In the genomic region with DNA sequence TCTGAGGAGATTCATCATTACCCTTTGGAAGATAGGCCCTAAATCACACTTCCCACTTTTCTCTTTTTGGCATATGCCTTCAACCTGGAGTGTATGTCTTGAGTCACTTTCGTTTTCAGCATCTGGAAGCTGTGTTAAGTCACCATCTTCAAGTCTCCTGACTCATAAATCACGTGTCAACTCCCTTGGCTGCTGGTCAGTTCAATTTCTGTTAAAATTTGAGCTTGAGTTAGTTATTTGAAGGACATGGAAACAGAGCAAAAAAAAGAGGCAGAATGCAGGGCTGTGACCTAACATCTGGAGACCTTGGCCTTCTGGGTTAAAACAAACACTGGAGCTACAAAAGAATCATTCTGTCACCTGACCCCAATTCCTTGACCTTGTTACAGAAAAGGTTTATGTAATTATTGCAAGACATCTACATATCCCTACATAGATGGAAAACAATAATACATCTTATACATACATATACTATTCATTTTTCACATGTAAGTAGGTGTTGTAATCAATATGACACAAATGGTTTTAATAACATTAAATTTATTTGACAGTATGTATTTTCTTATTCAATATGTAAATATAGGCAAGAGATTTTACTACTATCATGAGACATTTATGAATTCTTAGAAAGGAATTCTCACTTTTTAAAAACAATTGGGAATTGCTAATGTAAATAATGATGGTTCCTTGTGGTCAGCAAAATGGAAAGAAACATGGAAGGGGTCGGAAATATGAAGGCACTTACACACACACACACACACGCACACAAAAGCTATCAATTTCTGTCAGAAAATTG, we compare ENCODE assay signal across 1 cellular context.
A peak's percentile ranks its signal among the peaks of the same experiment; 100 is the strongest.
TF ChIP-seq lines count a peak whose summit lies in the region.

No MANE protein-coding gene starts in this region.

TF ChIP-seq in HepG2, 621 proteins besides CTCF, POLR2A, EP300 and RAD21 (continued from another document and continues in another):
- TF ChIP-seq, protein P1, sequence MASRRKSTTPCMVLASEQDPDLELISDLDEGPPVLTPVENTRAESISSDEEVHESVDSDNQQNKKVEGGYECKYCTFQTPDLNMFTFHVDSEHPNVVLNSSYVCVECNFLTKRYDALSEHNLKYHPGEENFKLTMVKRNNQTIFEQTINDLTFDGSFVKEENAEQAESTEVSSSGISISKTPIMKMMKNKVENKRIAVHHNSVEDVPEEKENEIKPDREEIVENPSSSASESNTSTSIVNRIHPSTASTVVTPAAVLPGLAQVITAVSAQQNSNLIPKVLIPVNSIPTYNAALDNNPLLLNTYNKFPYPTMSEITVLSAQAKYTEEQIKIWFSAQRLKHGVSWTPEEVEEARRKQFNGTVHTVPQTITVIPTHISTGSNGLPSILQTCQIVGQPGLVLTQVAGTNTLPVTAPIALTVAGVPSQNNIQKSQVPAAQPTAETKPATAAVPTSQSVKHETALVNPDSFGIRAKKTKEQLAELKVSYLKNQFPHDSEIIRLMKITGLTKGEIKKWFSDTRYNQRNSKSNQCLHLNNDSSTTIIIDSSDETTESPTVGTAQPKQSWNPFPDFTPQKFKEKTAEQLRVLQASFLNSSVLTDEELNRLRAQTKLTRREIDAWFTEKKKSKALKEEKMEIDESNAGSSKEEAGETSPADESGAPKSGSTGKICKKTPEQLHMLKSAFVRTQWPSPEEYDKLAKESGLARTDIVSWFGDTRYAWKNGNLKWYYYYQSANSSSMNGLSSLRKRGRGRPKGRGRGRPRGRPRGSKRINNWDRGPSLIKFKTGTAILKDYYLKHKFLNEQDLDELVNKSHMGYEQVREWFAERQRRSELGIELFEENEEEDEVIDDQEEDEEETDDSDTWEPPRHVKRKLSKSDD (CRISPR knock-in tag; IDR thresholded peaks at IDR 0.05; ENCODE audit: low read depth): 0 out of 2 replicates have a peak, but pooled peaks have one; percentile 56
- TF ChIP-seq DPF2 (CRISPR knock-in tag; IDR thresholded peaks at IDR 0.05; ENCODE audit: borderline replicate concordance, low read depth) (peak; percentile 59; the same call in 1 of the 2 replicates), SETDB1 (CRISPR knock-in tag; IDR thresholded peaks at IDR 0.05; ENCODE audit: borderline replicate concordance) (no peak), ZMYM4 (CRISPR knock-in tag; IDR thresholded peaks at IDR 0.05) (peak; percentile 89), MED1 (CRISPR knock-in tag; IDR thresholded peaks at IDR 0.05) (peak; percentile 93), SMAD3 (CRISPR knock-in tag; IDR thresholded peaks at IDR 0.05) (peak; percentile 81), ZNF3 (CRISPR knock-in tag; IDR thresholded peaks at IDR 0.05) (no peak), ZBTB20 (CRISPR knock-in tag; IDR thresholded peaks at IDR 0.05; ENCODE audit: borderline replicate concordance, low read depth) (no peak), NFATC3 (CRISPR knock-in tag; IDR thresholded peaks at IDR 0.05) (no peak), ZFP36L2 (CRISPR knock-in tag; IDR thresholded peaks at IDR 0.05) (no peak), ZFP90 (CRISPR knock-in tag; IDR thresholded peaks at IDR 0.05; ENCODE audit: borderline replicate concordance) (no peak; the same call in 1 of the 2 replicates), GATA4 (IDR thresholded peaks at IDR 0.05; ENCODE audit: borderline replicate concordance, low read depth) (peak; percentile 75; the same call in 1 of the 2 replicates), FIP1L1 (IDR thresholded peaks at IDR 0.05; ENCODE audit: borderline replicate concordance, insufficient read depth, low read depth, low read length) (no peak), ARNT (IDR thresholded peaks at IDR 0.05) (no peak), SOX13 (IDR thresholded peaks at IDR 0.05) (peak; percentile 78), SOX13 (CRISPR knock-in tag; conservative IDR thresholded peaks at IDR 0.05 in 1 of 2, IDR thresholded peaks at IDR 0.05 in 1 of 2) (peak in 1 of 2 experiments; percentile 97; a peak in 2 of 4 replicates), ZFP36L1 (CRISPR knock-in tag; IDR thresholded peaks at IDR 0.05) (0 out of 2 replicates have a peak, but pooled peaks have one; percentile 68), RFXANK (CRISPR knock-in tag; IDR thresholded peaks at IDR 0.05) (no peak), ZNF34 (CRISPR knock-in tag; IDR thresholded peaks at IDR 0.05; ENCODE audit: borderline replicate concordance) (no peak), ZNF232 (CRISPR knock-in tag; IDR thresholded peaks at IDR 0.05; ENCODE audit: borderline replicate concordance) (no peak), ZNF431 (CRISPR knock-in tag; IDR thresholded peaks at IDR 0.05; ENCODE audit: borderline replicate concordance, low read depth) (no peak; the same call in 1 of the 2 replicates)
- TF ChIP-seq, protein P2, sequence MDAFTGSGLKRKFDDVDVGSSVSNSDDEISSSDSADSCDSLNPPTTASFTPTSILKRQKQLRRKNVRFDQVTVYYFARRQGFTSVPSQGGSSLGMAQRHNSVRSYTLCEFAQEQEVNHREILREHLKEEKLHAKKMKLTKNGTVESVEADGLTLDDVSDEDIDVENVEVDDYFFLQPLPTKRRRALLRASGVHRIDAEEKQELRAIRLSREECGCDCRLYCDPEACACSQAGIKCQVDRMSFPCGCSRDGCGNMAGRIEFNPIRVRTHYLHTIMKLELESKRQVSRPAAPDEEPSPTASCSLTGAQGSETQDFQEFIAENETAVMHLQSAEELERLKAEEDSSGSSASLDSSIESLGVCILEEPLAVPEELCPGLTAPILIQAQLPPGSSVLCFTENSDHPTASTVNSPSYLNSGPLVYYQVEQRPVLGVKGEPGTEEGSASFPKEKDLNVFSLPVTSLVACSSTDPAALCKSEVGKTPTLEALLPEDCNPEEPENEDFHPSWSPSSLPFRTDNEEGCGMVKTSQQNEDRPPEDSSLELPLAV (CRISPR knock-in tag; conservative IDR thresholded peaks at IDR 0.05; ENCODE audit: low read depth): no peak
- TF ChIP-seq, protein P3, sequence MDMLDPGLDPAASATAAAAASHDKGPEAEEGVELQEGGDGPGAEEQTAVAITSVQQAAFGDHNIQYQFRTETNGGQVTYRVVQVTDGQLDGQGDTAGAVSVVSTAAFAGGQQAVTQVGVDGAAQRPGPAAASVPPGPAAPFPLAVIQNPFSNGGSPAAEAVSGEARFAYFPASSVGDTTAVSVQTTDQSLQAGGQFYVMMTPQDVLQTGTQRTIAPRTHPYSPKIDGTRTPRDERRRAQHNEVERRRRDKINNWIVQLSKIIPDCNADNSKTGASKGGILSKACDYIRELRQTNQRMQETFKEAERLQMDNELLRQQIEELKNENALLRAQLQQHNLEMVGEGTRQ (IDR thresholded peaks at IDR 0.05; ENCODE audit: low read depth, low read length): no peak
- TF ChIP-seq, protein P3 (CRISPR knock-in tag; IDR thresholded peaks at IDR 0.05; ENCODE audit: borderline replicate concordance): 0 out of 2 replicates have a peak, but pooled peaks have one; percentile 57
- TF ChIP-seq, protein P4, sequence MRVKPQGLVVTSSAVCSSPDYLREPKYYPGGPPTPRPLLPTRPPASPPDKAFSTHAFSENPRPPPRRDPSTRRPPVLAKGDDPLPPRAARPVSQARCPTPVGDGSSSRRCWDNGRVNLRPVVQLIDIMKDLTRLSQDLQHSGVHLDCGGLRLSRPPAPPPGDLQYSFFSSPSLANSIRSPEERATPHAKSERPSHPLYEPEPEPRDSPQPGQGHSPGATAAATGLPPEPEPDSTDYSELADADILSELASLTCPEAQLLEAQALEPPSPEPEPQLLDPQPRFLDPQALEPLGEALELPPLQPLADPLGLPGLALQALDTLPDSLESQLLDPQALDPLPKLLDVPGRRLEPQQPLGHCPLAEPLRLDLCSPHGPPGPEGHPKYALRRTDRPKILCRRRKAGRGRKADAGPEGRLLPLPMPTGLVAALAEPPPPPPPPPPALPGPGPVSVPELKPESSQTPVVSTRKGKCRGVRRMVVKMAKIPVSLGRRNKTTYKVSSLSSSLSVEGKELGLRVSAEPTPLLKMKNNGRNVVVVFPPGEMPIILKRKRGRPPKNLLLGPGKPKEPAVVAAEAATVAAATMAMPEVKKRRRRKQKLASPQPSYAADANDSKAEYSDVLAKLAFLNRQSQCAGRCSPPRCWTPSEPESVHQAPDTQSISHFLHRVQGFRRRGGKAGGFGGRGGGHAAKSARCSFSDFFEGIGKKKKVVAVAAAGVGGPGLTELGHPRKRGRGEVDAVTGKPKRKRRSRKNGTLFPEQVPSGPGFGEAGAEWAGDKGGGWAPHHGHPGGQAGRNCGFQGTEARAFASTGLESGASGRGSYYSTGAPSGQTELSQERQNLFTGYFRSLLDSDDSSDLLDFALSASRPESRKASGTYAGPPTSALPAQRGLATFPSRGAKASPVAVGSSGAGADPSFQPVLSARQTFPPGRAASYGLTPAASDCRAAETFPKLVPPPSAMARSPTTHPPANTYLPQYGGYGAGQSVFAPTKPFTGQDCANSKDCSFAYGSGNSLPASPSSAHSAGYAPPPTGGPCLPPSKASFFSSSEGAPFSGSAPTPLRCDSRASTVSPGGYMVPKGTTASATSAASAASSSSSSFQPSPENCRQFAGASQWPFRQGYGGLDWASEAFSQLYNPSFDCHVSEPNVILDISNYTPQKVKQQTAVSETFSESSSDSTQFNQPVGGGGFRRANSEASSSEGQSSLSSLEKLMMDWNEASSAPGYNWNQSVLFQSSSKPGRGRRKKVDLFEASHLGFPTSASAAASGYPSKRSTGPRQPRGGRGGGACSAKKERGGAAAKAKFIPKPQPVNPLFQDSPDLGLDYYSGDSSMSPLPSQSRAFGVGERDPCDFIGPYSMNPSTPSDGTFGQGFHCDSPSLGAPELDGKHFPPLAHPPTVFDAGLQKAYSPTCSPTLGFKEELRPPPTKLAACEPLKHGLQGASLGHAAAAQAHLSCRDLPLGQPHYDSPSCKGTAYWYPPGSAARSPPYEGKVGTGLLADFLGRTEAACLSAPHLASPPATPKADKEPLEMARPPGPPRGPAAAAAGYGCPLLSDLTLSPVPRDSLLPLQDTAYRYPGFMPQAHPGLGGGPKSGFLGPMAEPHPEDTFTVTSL (CRISPR knock-in tag; IDR thresholded peaks at IDR 0.05; ENCODE audit: borderline replicate concordance): peak; percentile 65; the same call in 1 of the 2 replicates
- TF ChIP-seq, protein P5, sequence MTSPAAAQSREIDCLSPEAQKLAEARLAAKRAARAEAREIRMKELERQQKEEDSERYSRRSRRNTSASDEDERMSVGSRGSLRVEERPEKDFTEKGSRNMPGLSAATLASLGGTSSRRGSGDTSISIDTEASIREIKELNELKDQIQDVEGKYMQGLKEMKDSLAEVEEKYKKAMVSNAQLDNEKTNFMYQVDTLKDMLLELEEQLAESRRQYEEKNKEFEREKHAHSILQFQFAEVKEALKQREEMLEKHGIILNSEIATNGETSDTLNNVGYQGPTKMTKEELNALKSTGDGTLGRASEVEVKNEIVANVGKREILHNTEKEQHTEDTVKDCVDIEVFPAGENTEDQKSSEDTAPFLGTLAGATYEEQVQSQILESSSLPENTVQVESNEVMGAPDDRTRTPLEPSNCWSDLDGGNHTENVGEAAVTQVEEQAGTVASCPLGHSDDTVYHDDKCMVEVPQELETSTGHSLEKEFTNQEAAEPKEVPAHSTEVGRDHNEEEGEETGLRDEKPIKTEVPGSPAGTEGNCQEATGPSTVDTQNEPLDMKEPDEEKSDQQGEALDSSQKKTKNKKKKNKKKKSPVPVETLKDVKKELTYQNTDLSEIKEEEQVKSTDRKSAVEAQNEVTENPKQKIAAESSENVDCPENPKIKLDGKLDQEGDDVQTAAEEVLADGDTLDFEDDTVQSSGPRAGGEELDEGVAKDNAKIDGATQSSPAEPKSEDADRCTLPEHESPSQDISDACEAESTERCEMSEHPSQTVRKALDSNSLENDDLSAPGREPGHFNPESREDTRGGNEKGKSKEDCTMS (CRISPR knock-in tag; conservative IDR thresholded peaks at IDR 0.05): no peak
- TF ChIP-seq, protein P6, sequence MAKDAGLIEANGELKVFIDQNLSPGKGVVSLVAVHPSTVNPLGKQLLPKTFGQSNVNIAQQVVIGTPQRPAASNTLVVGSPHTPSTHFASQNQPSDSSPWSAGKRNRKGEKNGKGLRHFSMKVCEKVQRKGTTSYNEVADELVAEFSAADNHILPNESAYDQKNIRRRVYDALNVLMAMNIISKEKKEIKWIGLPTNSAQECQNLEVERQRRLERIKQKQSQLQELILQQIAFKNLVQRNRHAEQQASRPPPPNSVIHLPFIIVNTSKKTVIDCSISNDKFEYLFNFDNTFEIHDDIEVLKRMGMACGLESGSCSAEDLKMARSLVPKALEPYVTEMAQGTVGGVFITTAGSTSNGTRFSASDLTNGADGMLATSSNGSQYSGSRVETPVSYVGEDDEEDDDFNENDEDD (CRISPR knock-in tag; IDR thresholded peaks at IDR 0.05; ENCODE audit: borderline replicate concordance): peak; percentile 23; the same call in 1 of the 2 replicates
- TF ChIP-seq, protein P7, sequence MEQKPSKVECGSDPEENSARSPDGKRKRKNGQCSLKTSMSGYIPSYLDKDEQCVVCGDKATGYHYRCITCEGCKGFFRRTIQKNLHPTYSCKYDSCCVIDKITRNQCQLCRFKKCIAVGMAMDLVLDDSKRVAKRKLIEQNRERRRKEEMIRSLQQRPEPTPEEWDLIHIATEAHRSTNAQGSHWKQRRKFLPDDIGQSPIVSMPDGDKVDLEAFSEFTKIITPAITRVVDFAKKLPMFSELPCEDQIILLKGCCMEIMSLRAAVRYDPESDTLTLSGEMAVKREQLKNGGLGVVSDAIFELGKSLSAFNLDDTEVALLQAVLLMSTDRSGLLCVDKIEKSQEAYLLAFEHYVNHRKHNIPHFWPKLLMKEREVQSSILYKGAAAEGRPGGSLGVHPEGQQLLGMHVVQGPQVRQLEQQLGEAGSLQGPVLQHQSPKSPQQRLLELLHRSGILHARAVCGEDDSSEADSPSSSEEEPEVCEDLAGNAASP (CRISPR knock-in tag; IDR thresholded peaks at IDR 0.05; ENCODE audit: borderline replicate concordance): peak; percentile 79
- TF ChIP-seq, protein P8, sequence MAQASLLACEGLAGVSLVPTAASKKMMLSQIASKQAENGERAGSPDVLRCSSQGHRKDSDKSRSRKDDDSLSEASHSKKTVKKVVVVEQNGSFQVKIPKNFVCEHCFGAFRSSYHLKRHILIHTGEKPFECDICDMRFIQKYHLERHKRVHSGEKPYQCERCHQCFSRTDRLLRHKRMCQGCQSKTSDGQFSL (CRISPR knock-in tag; IDR thresholded peaks at IDR 0.05): no peak
- TF ChIP-seq, protein P9, sequence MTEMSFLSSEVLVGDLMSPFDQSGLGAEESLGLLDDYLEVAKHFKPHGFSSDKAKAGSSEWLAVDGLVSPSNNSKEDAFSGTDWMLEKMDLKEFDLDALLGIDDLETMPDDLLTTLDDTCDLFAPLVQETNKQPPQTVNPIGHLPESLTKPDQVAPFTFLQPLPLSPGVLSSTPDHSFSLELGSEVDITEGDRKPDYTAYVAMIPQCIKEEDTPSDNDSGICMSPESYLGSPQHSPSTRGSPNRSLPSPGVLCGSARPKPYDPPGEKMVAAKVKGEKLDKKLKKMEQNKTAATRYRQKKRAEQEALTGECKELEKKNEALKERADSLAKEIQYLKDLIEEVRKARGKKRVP (CRISPR knock-in tag; IDR thresholded peaks at IDR 0.05): peak in 1 of 2 experiments; percentile 72; a peak in 2 of 4 replicates
